8 cellular contexts compared by ENCODE assay signal in the genomic region with DNA sequence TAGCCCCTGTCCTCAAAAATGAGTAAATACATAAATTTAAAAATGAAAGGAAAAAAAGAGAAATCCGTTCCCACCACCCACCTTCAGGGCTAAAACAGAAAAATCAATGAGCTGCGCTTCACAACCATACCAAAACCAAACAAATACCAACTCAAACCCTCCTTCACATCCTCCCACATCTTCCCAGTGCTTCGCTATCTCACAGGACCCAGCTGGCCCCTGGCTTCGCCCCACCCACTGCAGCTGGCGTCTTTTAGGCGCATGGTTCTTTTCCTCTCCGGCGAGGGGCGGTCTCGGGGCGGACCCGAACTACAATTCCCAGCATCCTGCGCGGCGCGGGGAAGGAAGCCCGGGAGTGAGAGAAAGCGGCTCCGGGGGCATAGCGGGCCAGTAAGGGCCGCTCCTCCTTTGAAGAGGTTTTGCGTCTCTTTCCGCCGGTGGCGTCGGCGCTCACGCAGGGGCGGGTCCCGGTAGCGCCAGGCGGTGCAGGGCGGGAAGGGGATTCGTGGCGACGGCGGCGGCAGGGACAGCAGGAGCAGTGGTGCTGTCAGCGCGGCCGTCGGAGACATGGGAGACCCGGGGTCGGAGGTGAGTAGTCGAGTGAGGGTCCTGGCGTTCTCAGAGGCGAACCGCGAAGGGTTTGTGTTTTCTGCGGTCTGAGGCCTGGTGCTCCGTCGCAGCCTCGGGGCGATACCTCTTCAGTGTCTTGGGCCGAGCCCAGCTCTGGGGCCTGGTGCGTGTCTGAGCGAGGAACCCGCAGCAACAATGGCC. TPM values are rescaled to one million over a fixed set of nuclear protein-coding genes. Genes with fewer than 3 reads are reported as not detected.
DNase-seq lines count a peak whose midpoint lies in the region; ATAC-seq, FAIRE-seq and TF ChIP-seq lines count a peak whose summit lies in the region.

ZNF451 (plus strand) TSS at position 502 of the 771 bp plus-strand sequence; CDS start at position 568, 66 bp downstream.

- H3K4me1 ChIP-seq in astrocyte (ENCODE audit: insufficient read depth, low read length) (peaks cover 13% of the 10 kb centered on the region), right cardiac atrium (ENCODE audit: control insufficient read depth, insufficient read depth, low read length) (no peaks in the 10 kb centered on the region), vagina (peaks cover 34% of the 10 kb centered on the region)

- no peaks in the 10 kb centered on the region for H3K27me3 Mint-ChIP-seq in T-helper 2 cell treated with Interferon-gamma antibody and Interleukin-4, amounts not matched to agents 5 μg/mL and 100 μg/mL, for 36 hours (ENCODE audit: low read depth)
- H3K27me3 Mint-ChIP-seq in astrocyte (ENCODE audit: low read depth, unreplicated experiment): no peaks in the 10 kb centered on the region

- peak within 1 kb of the TSS; percentile 87 for H3K4me2 ChIP-seq in astrocyte (ENCODE audit: low read length)

- H3K27ac Mint-ChIP-seq in T-helper 2 cell treated with Interferon-gamma antibody and Interleukin-4, amounts not matched to agents 5 μg/mL and 100 μg/mL, for 36 hours: peak within 1 kb of the TSS; percentile 91
- peak within 1 kb of the TSS; percentile 89 for H3K27ac Mint-ChIP-seq in astrocyte (ENCODE audit: unreplicated experiment)

- peak; percentile 95 to 97 for DNase-seq in NCI-H1930 (lab: John Stamatoyannopoulos, UW)
- DNase-seq in T-helper 2 cell treated with Interferon-gamma antibody and Interleukin-4, amounts not matched to agents 5 μg/mL and 100 μg/mL, for 36 hours (ENCODE audit: low spot score): peak; percentile 98
- DNase-seq in astrocyte (ENCODE audit: low read depth): peak; percentile 91
- peak; percentile 99 for DNase-seq in right cardiac atrium
- peak; percentile 98 for DNase-seq in putamen (ENCODE audit: low spot score)
- DNase-seq in vagina (ENCODE audit: extremely low spot score in 2 of 2): peak; percentile 97 to 98

- peaks cover 22% of the 10 kb centered on the region for H3K36me3 Mint-ChIP-seq in T-helper 2 cell treated with Interferon-gamma antibody and Interleukin-4, amounts not matched to agents 5 μg/mL and 100 μg/mL, for 36 hours (ENCODE audit: low read depth)
- no peaks in the 10 kb centered on the region for H3K36me3 Mint-ChIP-seq in astrocyte (ENCODE audit: low read depth, unreplicated experiment)

- peak within 1 kb of the TSS; percentile 63 for H3K4me3 ChIP-seq in astrocyte (ENCODE audit: insufficient read depth, low read depth, low read length)
- H3K4me3 ChIP-seq in right cardiac atrium (ENCODE audit: low read length): peak within 1 kb of the TSS; percentile 41
- peak within 1 kb of the TSS; percentile 55 for H3K4me3 ChIP-seq in vagina

- peaks cover 30% of the 10 kb centered on the region for H3K4me1 Mint-ChIP-seq in T-helper 2 cell treated with Interferon-gamma antibody and Interleukin-4, amounts not matched to agents 5 μg/mL and 100 μg/mL, for 36 hours (ENCODE audit: low read depth)
- H3K4me1 Mint-ChIP-seq in astrocyte (ENCODE audit: low read depth, unreplicated experiment): peaks cover 26% of the 10 kb centered on the region

- intact Hi-C loops in right cardiac atrium (cut with DNase I): no loop called here
- intact Hi-C loops in vagina (cut with DNase I): no loop called here

- peak within 1 kb of the TSS; percentile 58 for H2AFZ ChIP-seq in astrocyte (ENCODE audit: low read depth, low read length)

- ATAC-seq in GM18502 (IDR thresholded peaks at IDR 0.05; ENCODE audit: poor library complexity, unreplicated experiment) (peak; percentile 92), HG02970 (IDR thresholded peaks at IDR 0.05; ENCODE audit: low FRiP score, unreplicated experiment) (peak; percentile 90), right cardiac atrium (peak; percentile 99 to 100)

- H3K9me3 ChIP-seq in astrocyte (ENCODE audit: insufficient read depth, low read depth, low read length) (no peaks in the 10 kb centered on the region), right cardiac atrium (ENCODE audit: control insufficient read depth, low read length) (no peaks in the 10 kb centered on the region), vagina (no peaks in the 10 kb centered on the region)

- TF ChIP-seq POLR2A in vagina (IDR thresholded peaks at IDR 0.05): peak; percentile 55 to 85

- no peak for FAIRE-seq in astrocyte (lab: Jason Lieb, UNC)

- under 1% methylated on average over 52 of the region's 58 CpGs for WGBS in right cardiac atrium

- peak within 1 kb of the TSS; percentile 90 for H3K4me3 Mint-ChIP-seq in T-helper 2 cell treated with Interferon-gamma antibody and Interleukin-4, amounts not matched to agents 5 μg/mL and 100 μg/mL, for 36 hours
- H3K4me3 Mint-ChIP-seq in astrocyte (ENCODE audit: unreplicated experiment): peak within 1 kb of the TSS; percentile 86

- H4K20me1 ChIP-seq in astrocyte (ENCODE audit: insufficient read depth, low read length): peaks cover 28% of the 10 kb centered on the region

- H3K27ac ChIP-seq in astrocyte (ENCODE audit: low read depth, low read length) (peak within 1 kb of the TSS; percentile 75), right cardiac atrium (ENCODE audit: low read length) (peak within 1 kb of the TSS; percentile 34), vagina (peak within 1 kb of the TSS; percentile 62)

- no peaks in the 10 kb centered on the region for H3K27me3 ChIP-seq in astrocyte (ENCODE audit: insufficient read depth, low read length)
- H3K27me3 ChIP-seq in right cardiac atrium (ENCODE audit: control insufficient read depth, insufficient read depth): no peaks in the 10 kb centered on the region
- no peaks in the 10 kb centered on the region for H3K27me3 ChIP-seq in vagina

- peak within 1 kb of the TSS; percentile 84 for H3K9ac ChIP-seq in astrocyte (ENCODE audit: low read length)

- H3K79me2 ChIP-seq in astrocyte (ENCODE audit: insufficient read depth, low read length): peaks cover 36% of the 10 kb centered on the region

- TF ChIP-seq CTCF in astrocyte (IDR thresholded peaks at IDR 0.05; ENCODE audit: insufficient read depth, low read depth, low read length): no peak
- TF ChIP-seq CTCF in vagina (IDR thresholded peaks at IDR 0.05): peak in 1 of 3 experiments; percentile 24

- no peaks in the 10 kb centered on the region for H3K9me3 Mint-ChIP-seq in T-helper 2 cell treated with Interferon-gamma antibody and Interleukin-4, amounts not matched to agents 5 μg/mL and 100 μg/mL, for 36 hours
- H3K9me3 Mint-ChIP-seq in astrocyte (ENCODE audit: unreplicated experiment): no peaks in the 10 kb centered on the region

- H3K36me3 ChIP-seq in astrocyte (ENCODE audit: insufficient read depth, low read length) (peaks cover 3% of the 10 kb centered on the region), vagina (no peaks in the 10 kb centered on the region)

RNA-seq across cellular contexts. Expression of gene ZNF451, which starts in this region (rescaled TPM):
- 61.5 and 69.3 TPM in 2 replicates for total RNA-seq in astrocyte
- total RNA-seq in right cardiac atrium: 10 to 100 TPM; 27.1 to 41.9 (median 28.7) TPM
- polyA plus RNA-seq in right cardiac atrium: 11.0 TPM
- total RNA-seq in vagina: 43.5 TPM

Comparison
In these comparisons a context has a peak if more than half of its experiments do, and no peak if none do; other contexts are left out.
1. Peak in every context shown above with its lines: DNase-seq, ATAC-seq, H3K4me3 ChIP-seq and H3K27ac ChIP-seq.